Comparison of ENCODE assay signal across 11 cellular contexts in genomic region chr9:80699551-80699998, GRCh38.
A peak's percentile ranks its signal among the peaks of the same experiment; 100 is the strongest.
DNase-seq lines count a peak whose midpoint lies in the region.
"Had no signal": no experiment of that assay in that cellular context is flagged by ENCODE, and none has a peak within 500 bp of the region (broad histone marks: within the 10 kb centered on the region; RNA-seq: fewer than 3 reads in every experiment).

No MANE protein-coding gene starts in this region.

- peak; percentile 82 for DNase-seq in HCEC 1CT
- DNase-seq in SK-MEL-5 (ENCODE audit: low read depth, low spot score), result peak; percentile 57
- peak; percentile 13 for DNase-seq in fibroblast of the conjunctiva (ENCODE audit: low read depth)
- DNase-seq in renal cortical epithelial cell (ENCODE audit: low read depth), result peak; percentile 99
- no peak for DNase-seq in COR-L47 (lab: John Stamatoyannopoulos, UW)
- DNase-seq in SW 1271 (lab: John Stamatoyannopoulos, UW), result no peak
- no peak for DNase-seq in cardiac septum (ENCODE audit: low spot score)
- no peak for DNase-seq in cerebellar cortex (ENCODE audit: low spot score)
- DNase-seq: activated T-cell treated with anti-CD3 and anti-CD28 coated beads, Interleukin-2, amount 50 U/mL, for 1 hour; effector CD4-positive, alpha-beta T cell; NCI-H1436 treated with DMSO at 0.1 percent for 48 hours had no signal

- intact Hi-C loops in cardiac septum (cut with DNase I), result no loop called here

- in situ Hi-C loops in SK-MEL-5 (cut with HindIII; ENCODE audit: low pct_unique_long_range_greater_than_20kb, low sequenced_read_pairs), result no loop called here

Comparison
In these comparisons a context has a peak if more than half of its experiments do, and no peak if none do; other contexts are left out.
1. DNase-seq: peak in HCEC 1CT (single experiment), SK-MEL-5 (single experiment), fibroblast of the conjunctiva (single experiment) and renal cortical epithelial cell (single experiment); none in COR-L47 (single experiment), SW 1271 (0 of 2), cardiac septum (single experiment) and cerebellar cortex (single experiment).